ENCODE assay signal across 25 cellular contexts in the genomic region with DNA sequence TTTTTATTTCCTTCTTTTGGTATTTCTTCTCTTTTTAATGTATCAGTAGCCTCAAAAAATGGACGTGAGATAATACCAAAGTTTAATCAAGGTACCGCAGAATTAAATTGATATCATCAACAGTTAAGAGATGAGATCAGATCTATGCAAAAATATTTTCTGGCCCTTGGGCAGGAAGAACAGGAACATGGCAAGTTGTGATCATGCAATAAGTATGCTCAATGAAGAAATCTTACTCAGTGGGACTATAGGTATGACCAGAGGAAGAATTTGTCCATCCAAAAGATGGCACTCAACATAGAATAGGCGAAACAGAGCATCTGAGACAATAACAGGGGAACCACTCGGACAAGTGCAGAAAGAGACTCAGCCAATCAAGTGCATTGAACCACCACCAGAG. TPM values are rescaled to one million over a fixed set of nuclear protein-coding genes. Genes with fewer than 3 reads are reported as not detected.
"Had no signal": no experiment of that assay in that cellular context is flagged by ENCODE, and none has a peak within 500 bp of the region (broad histone marks: within the 10 kb centered on the region; RNA-seq: fewer than 3 reads in every experiment).

No MANE protein-coding gene starts in this region.

- H3K36me3 Mint-ChIP-seq: activated CD4-positive, alpha-beta memory T cell treated with anti-CD3 and anti-CD28 coated beads for 36 hours; activated naive CD8-positive, alpha-beta T cell treated with anti-CD3 and anti-CD28 coated beads, Interleukin-2, amount 10 ng/mL, durations not matched to agents 7 days and 5 days had no signal

- H3K4me1 ChIP-seq: adrenal gland, colonic mucosa had no signal

- H3K9me3 Mint-ChIP-seq: activated CD4-positive, alpha-beta memory T cell treated with anti-CD3 and anti-CD28 coated beads for 36 hours; activated CD4-positive, alpha-beta T cell treated with anti-CD3 and anti-CD28 coated beads, Interleukin-2, amount 10 ng/mL, durations not matched to agents 7 days and 5 days; activated naive CD4-positive, alpha-beta T cell treated with anti-CD3 and anti-CD28 coated beads for 36 hours; activated naive CD8-positive, alpha-beta T cell treated with anti-CD3 and anti-CD28 coated beads, Interleukin-2, amount 10 ng/mL, durations not matched to agents 7 days and 5 days; activated T-cell treated with anti-CD3 and anti-CD28 coated beads, Interleukin-2, amount 50 U/mL, for 4 hours had no signal

- H3K27ac ChIP-seq: adrenal gland, colonic mucosa had no signal

- H3K4me3 Mint-ChIP-seq: activated CD4-positive, alpha-beta memory T cell treated with anti-CD3 and anti-CD28 coated beads for 36 hours; activated CD4-positive, alpha-beta T cell treated with anti-CD3 and anti-CD28 coated beads, Interleukin-2, amount 10 ng/mL, durations not matched to agents 7 days and 5 days; activated naive CD4-positive, alpha-beta T cell treated with anti-CD3 and anti-CD28 coated beads for 36 hours; activated naive CD8-positive, alpha-beta T cell treated with anti-CD3 and anti-CD28 coated beads, Interleukin-2, amount 10 ng/mL, durations not matched to agents 7 days and 5 days had no signal

- ATAC-seq: activated T-cell treated with anti-CD3 and anti-CD28 coated beads, Interleukin-2, amount 50 U/mL, for 4 hours; T-helper 17 cell had no signal

- H3K27me3 ChIP-seq: colonic mucosa, MG63 had no signal

- DNase-seq: activated CD4-positive, alpha-beta memory T cell treated with anti-CD3 and anti-CD28 coated beads for 36 hours; activated CD4-positive, alpha-beta T cell treated with anti-CD3 and anti-CD28 coated beads, Interleukin-2, amount 10 ng/mL, durations not matched to agents 7 days and 5 days; activated CD4-positive, CD25-positive, alpha-beta regulatory T cell; activated CD8-positive, alpha-beta memory T cell treated with anti-CD3 and anti-CD28 coated beads for 24 hours; activated gamma-delta T cell; activated naive CD4-positive, alpha-beta T cell treated with anti-CD3 and anti-CD28 coated beads for 36 hours; activated naive CD8-positive, alpha-beta T cell treated with anti-CD3 and anti-CD28 coated beads, Interleukin-2, amount 10 ng/mL, durations not matched to agents 7 days and 5 days; activated T-cell treated with anti-CD3 and anti-CD28 coated beads, Interleukin-2, amount 50 U/mL, for 4 hours; adrenal gland; anterior cingulate cortex; caudate nucleus; colonic mucosa; MG63; NCI-H1105; NCI-H146; NCI-H187 treated with DMSO at 0.1 percent for 48 hours; NCI-H2081 treated with DMSO at 0.1 percent for 48 hours; NCI-H526; NCI-H774; SIG-M5; T-helper 17 cell; T-helper 9 cell had no signal

- H3K36me3 ChIP-seq: adrenal gland, colonic mucosa, MG63 had no signal

- H3K9me3 ChIP-seq: adrenal gland, colonic mucosa, MG63 had no signal

- H3K27me3 Mint-ChIP-seq: activated CD4-positive, alpha-beta memory T cell treated with anti-CD3 and anti-CD28 coated beads for 36 hours; activated CD4-positive, alpha-beta T cell treated with anti-CD3 and anti-CD28 coated beads, Interleukin-2, amount 10 ng/mL, durations not matched to agents 7 days and 5 days; activated naive CD8-positive, alpha-beta T cell treated with anti-CD3 and anti-CD28 coated beads, Interleukin-2, amount 10 ng/mL, durations not matched to agents 7 days and 5 days; T-helper 17 cell had no signal

- H3K4me3 ChIP-seq: adrenal gland, colonic mucosa, MG63 had no signal

- H3K27ac Mint-ChIP-seq: activated CD4-positive, alpha-beta T cell treated with anti-CD3 and anti-CD28 coated beads, Interleukin-2, amount 10 ng/mL, durations not matched to agents 7 days and 5 days; activated naive CD8-positive, alpha-beta T cell treated with anti-CD3 and anti-CD28 coated beads, Interleukin-2, amount 10 ng/mL, durations not matched to agents 7 days and 5 days had no signal

RNA-seq across cellular contexts. Expression of a gene that starts 0.9 kb away (rescaled TPM):
- total RNA-seq: activated CD4-positive, alpha-beta memory T cell treated with anti-CD3 and anti-CD28 coated beads for 36 hours; activated naive CD4-positive, alpha-beta T cell treated with anti-CD3 and anti-CD28 coated beads for 36 hours; activated naive CD8-positive, alpha-beta T cell treated with anti-CD3 and anti-CD28 coated beads, Interleukin-2, amount 10 ng/mL, durations not matched to agents 7 days and 5 days; activated T-cell treated with anti-CD3 and anti-CD28 coated beads, Interleukin-2, amount 50 U/mL, for 4 hours; adrenal gland; colonic mucosa; LHCN-M2; NCI-H460; OCI-LY7; T-helper 17 cell had no signal
